19 cellular contexts compared by ENCODE assay signal in the genomic region with DNA sequence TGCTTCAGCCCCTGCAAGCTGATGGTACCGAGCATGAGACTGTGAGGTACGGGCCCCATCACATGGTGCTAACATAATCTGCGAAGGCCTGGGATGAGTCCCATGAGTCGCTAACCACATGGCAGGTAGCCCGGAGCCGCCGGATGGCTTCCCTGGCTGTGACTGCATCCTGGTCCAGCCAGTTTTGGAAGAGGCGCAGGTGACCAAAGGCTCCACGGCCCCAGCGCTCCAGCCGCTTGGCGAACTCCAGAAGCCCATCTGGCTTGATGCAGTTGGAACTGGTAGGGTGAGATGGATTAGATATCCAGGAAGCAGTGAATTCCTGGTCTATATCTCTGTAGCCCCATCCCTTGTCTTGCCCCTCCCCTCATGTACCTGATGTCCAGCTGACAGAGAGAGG. TPM values are rescaled to one million over a fixed set of nuclear protein-coding genes. Genes with fewer than 3 reads are reported as not detected.
A peak's percentile ranks its signal among the peaks of the same experiment; 100 is the strongest.
DNase-seq lines count a peak whose midpoint lies in the region; ATAC-seq and TF ChIP-seq lines count a peak whose summit lies in the region.
"Had no signal": no experiment of that assay in that cellular context is flagged by ENCODE, and none has a peak within 500 bp of the region (broad histone marks: within the 10 kb centered on the region; RNA-seq: fewer than 3 reads in every experiment).

No MANE protein-coding gene starts in this region.

- no peak for ATAC-seq in HG03460 (IDR thresholded peaks at IDR 0.05; ENCODE audit: unreplicated experiment)
- ATAC-seq: Right ventricle myocardium inferior; stimulated activated naive B cell treated with anti-CD40 and anti-IgM and Interleukin-4, amounts not matched to agents 10 μg/mL and 1 μg/mL and 100 μg/mL, for 72 hours had no signal

- H3K36me3 ChIP-seq in H7 (replicated peaks; ENCODE audit: control insufficient read depth, insufficient read depth, low read length): peaks cover 45% of the 10 kb centered on the region

- in situ Hi-C loops in astrocyte of the spinal cord (cut with HindIII; ENCODE audit: low sequenced_read_pairs): no loop called here

- no peak overlapping the region for H3K4me3 ChIP-seq in astrocyte of the spinal cord (ENCODE audit: low read depth, low read length)
- H3K4me3 ChIP-seq in H7 (ENCODE audit: insufficient read depth, low read depth, low read length): no peak overlapping the region
- H3K4me3 ChIP-seq: left ventricle myocardium inferior, thyroid gland had no signal

- peak overlapping the region; percentile 27; the same call in 1 of the 2 replicates for H3K27ac ChIP-seq in 22Rv1
- H3K27ac ChIP-seq: C4-2B, left ventricle myocardium inferior had no signal

- DNase-seq in HT1080 (ENCODE audit: low read depth): peak; percentile 24
- peak; percentile 47 for DNase-seq in astrocyte of the spinal cord (ENCODE audit: low read depth, low spot score)
- peak; percentile 19 for DNase-seq in fibroblast of peridontal ligament (ENCODE audit: extremely low read depth)
- no peak for DNase-seq in DMS 273 treated with DMSO at 0.1 percent for 48 hours (lab: John Stamatoyannopoulos, UW)
- no peak for DNase-seq in activated CD4-positive, CD25-positive, alpha-beta regulatory T cell treated with anti-CD3 and anti-CD28 coated beads, Interleukin-2, amount 50 U/mL, for 72 hours
- no peak for DNase-seq in H7
- DNase-seq: activated CD4-positive, alpha-beta T cell treated with anti-CD3 and anti-CD28 coated beads, Interleukin-2, amount 10 ng/mL, durations not matched to agents 7 days and 5 days; aorta; left ventricle myocardium inferior; NCI-H146; NCI-H226; retina; stimulated activated CD4-positive, alpha-beta T cell treated with anti-CD3 and anti-CD28 coated beads, Interleukin-15, amount 100 ng/mL, for 24 hours; stimulated activated naive B cell treated with anti-CD40 and anti-IgM and Interleukin-4, amounts not matched to agents 10 μg/mL and 1 μg/mL and 100 μg/mL, for 72 hours had no signal

- no peak for TF ChIP-seq CTCF in 22Rv1 (IDR thresholded peaks at IDR 0.05)
- TF ChIP-seq CTCF in astrocyte of the spinal cord (IDR thresholded peaks at IDR 0.05; ENCODE audit: low read depth, low read length): no peak

- H3K27me3 ChIP-seq in H7 (ENCODE audit: control insufficient read depth, insufficient read depth, low read length): no peaks in the 10 kb centered on the region
- H3K27me3 ChIP-seq: thyroid gland had no signal

RNA-seq across cellular contexts. Expression of gene LRRC41, which starts 24.6 kb away (rescaled TPM):
- 92.6 and 103 TPM in 2 replicates for total RNA-seq in HT1080 (2014; rRNA removed; shearing (Covaris generic))
- 62.5 and 65.6 TPM in 2 replicates for polyA plus RNA-seq in HT1080 (2015; cell fraction: cytosol; rRNA removed)
- 79.4 and 98.3 TPM in 2 replicates for polyA plus RNA-seq in HT1080 (2015; cell fraction: nucleus; rRNA removed)
- 123 and 133 TPM in 2 replicates for total RNA-seq in H7 (2014; rRNA removed; shearing (Covaris generic))

RNA-seq across cellular contexts. Expression of gene UQCRH, which starts 24.7 kb away (rescaled TPM):
- total RNA-seq in HT1080 (2014; rRNA removed; shearing (Covaris generic)): 681 and 1,071 TPM in 2 replicates
- 1,199 and 1,247 TPM in 2 replicates for polyA plus RNA-seq in HT1080 (2015; cell fraction: cytosol; rRNA removed)
- 346 and 383 TPM in 2 replicates for polyA plus RNA-seq in HT1080 (2015; cell fraction: nucleus; rRNA removed)
- total RNA-seq in H7 (2014; rRNA removed; shearing (Covaris generic)): 909 and 1,018 TPM in 2 replicates

RNA-seq across cellular contexts. Expression of gene RAD54L, which starts 31.2 kb away (rescaled TPM):
- total RNA-seq in HT1080 (2014; rRNA removed; shearing (Covaris generic)): 12.2 and 17.6 TPM in 2 replicates
- polyA plus RNA-seq in HT1080 (2015; cell fraction: cytosol; rRNA removed): 13.3 and 14.0 TPM in 2 replicates
- polyA plus RNA-seq in HT1080 (2015; cell fraction: nucleus; rRNA removed): 33.2 and 34.9 TPM in 2 replicates
- total RNA-seq in H7 (2014; rRNA removed; shearing (Covaris generic)): 42.2 and 46.7 TPM in 2 replicates

Comparison
In these comparisons a context has a peak if more than half of its experiments do, and no peak if none do; other contexts are left out.
1. DNase-seq: peak in HT1080 (single experiment), astrocyte of the spinal cord (single experiment) and fibroblast of peridontal ligament (single experiment); none in DMS 273 treated with DMSO at 0.1 percent for 48 hours (single experiment), activated CD4-positive, CD25-positive, alpha-beta regulatory T cell treated with anti-CD3 and anti-CD28 coated beads, Interleukin-2, amount 50 U/mL, for 72 hours (single experiment) and H7 (single experiment).